8 cellular contexts compared by ENCODE assay signal in the genomic region with DNA sequence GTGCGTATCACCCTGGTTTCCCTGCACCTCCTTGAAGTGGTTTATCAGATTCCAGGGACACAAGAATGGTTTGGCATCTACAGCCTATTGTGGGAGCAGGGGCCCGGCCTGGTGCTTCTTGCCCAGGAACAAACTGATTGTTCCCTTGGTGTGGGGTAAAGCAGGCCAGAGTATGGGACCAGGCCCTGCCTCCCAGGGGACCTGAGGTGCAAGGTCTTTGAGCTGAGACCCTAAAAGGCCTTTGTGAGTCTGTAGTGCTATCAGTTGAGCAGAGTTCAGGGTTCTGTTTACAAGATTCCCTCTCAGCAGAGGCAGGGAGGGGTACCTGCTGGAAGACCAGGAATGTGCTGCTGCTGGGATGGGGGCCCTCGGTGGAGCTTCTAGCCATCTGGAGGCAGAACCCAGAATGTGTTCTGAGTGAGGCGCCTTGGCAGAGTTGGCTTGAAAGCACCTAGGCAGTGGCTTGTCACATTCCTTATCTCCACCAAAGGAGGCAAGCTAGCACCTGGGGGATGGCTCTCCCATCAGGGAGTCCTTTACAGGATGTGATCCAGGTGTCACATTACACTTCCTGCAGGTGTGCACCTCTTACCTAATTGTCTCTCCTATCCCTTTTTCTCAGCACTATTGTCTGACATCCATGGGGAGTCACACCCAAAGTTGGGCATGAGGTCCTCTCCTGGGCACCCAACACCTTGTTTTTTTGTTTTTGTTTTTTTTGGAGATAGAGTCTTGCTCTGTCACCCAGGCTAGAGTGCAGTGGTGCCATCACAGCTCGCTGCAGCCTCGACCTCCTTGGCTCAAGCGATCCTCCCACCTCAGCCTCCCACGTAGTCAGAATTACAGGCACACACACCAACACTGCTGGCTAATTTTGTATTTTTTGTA. TPM values are rescaled to one million over a fixed set of nuclear protein-coding genes. Genes with fewer than 3 reads are reported as not detected.
DNase-seq lines count a peak whose midpoint lies in the region; ATAC-seq and TF ChIP-seq lines count a peak whose summit lies in the region.

No MANE protein-coding gene starts in this region.

- H3K36me3 ChIP-seq in Panc1 (ENCODE audit: control insufficient read depth, insufficient read depth, low read length) (peaks cover 3% of the 10 kb centered on the region; the same call in 1 of the 2 replicates), neural progenitor cell (no peaks in the 10 kb centered on the region)

- H3K4me3 Mint-ChIP-seq in stimulated activated effector memory CD8-positive, alpha-beta T cell treated with anti-CD3 and anti-CD28 coated beads, Interleukin-12 subunit alpha, Interleukin-12 subunit beta, amount 100 ng/mL, for 72 hours, result no peak overlapping the region
- H3K4me3 Mint-ChIP-seq in activated CD8-positive, alpha-beta T cell treated with anti-CD3 and anti-CD28 coated beads for 36 hours, result no peak overlapping the region
- no peak overlapping the region for H3K4me3 Mint-ChIP-seq in neural progenitor cell

- H3K27ac Mint-ChIP-seq in stimulated activated effector memory CD8-positive, alpha-beta T cell treated with anti-CD3 and anti-CD28 coated beads, Interleukin-12 subunit alpha, Interleukin-12 subunit beta, amount 100 ng/mL, for 72 hours, result peak overlapping the region; percentile 58
- no peak overlapping the region for H3K27ac Mint-ChIP-seq in activated CD8-positive, alpha-beta T cell treated with anti-CD3 and anti-CD28 coated beads for 36 hours
- H3K27ac Mint-ChIP-seq in neural progenitor cell, result no peak overlapping the region

- no peak overlapping the region for H2AFZ ChIP-seq in neural progenitor cell (replicated peaks)

- CTCF ChIA-PET in Panc1 (lab: Charles Lee), result interaction anchor here (0.6 kb wide), 1 partner anchor 102 kb away, joined by 10 read pairs; no protein-coding TSS in a partner anchor
- CTCF ChIA-PET in activated CD8-positive, alpha-beta T cell treated with anti-CD3 and anti-CD28 coated beads for 36 hours (lab: Charles Lee), result interaction anchor here (1.0 to 2.8 kb wide), 5 partner anchors 8 to 156 kb away, joined by 3 to 12 read pairs (median 3); no protein-coding TSS in a partner anchor

- H3K27ac ChIP-seq in Panc1 (ENCODE audit: low read length), result peak overlapping the region; percentile 75
- H3K27ac ChIP-seq in neural progenitor cell, result no peak overlapping the region

- DNase-seq in LNCaP clone FGC (ENCODE audit: low read depth) (peak; percentile 94), Panc1 (ENCODE audit: low read depth, low spot score) (no peak), iPS DF 19.7 (ENCODE audit: low read depth, low spot score) (peak; percentile 95), inferior parietal cortex (ENCODE audit: extremely low spot score) (no peak), neural progenitor cell (ENCODE audit: low spot score) (no peak)
- no peak for DNase-seq in stimulated activated effector memory CD8-positive, alpha-beta T cell treated with anti-CD3 and anti-CD28 coated beads, Interleukin-12 subunit alpha, Interleukin-12 subunit beta, amount 100 ng/mL, for 72 hours (ENCODE audit: low spot score in 2 of 2)
- DNase-seq in activated CD8-positive, alpha-beta T cell treated with anti-CD3 and anti-CD28 coated beads for 36 hours, result no peak
- DNase-seq in stimulated activated CD4-positive, alpha-beta T cell treated with anti-CD3 and anti-CD28 coated beads, Interleukin-4, amount 100 ng/mL, for 4 hours, result no peak

- POLR2A ChIA-PET in Panc1 (lab: Charles Lee), result no interaction called here
- POLR2A ChIA-PET in activated CD8-positive, alpha-beta T cell treated with anti-CD3 and anti-CD28 coated beads for 36 hours (lab: Charles Lee), result interaction anchor here (0.6 to 1.4 kb wide), 2 partner anchors 13 to 199 kb away, joined by 3 read pairs; partner anchors contain the start of gene FLNB

- intact Hi-C loops in Panc1 (cut with micrococcal nuclease; ENCODE audit: unreplicated experiment), result no loop called here
- intact Hi-C loops in activated CD8-positive, alpha-beta T cell treated with anti-CD3 and anti-CD28 coated beads for 36 hours (cut with micrococcal nuclease), result no loop called here

- no peak overlapping the region for H3K4me2 ChIP-seq in neural progenitor cell

- no peak overlapping the region for H3K9ac ChIP-seq in neural progenitor cell

- peaks cover 21% of the 10 kb centered on the region for H3K4me1 Mint-ChIP-seq in stimulated activated effector memory CD8-positive, alpha-beta T cell treated with anti-CD3 and anti-CD28 coated beads, Interleukin-12 subunit alpha, Interleukin-12 subunit beta, amount 100 ng/mL, for 72 hours
- peaks cover 53% of the 10 kb centered on the region for H3K4me1 Mint-ChIP-seq in activated CD8-positive, alpha-beta T cell treated with anti-CD3 and anti-CD28 coated beads for 36 hours (ENCODE audit: low read depth)
- peaks cover 25% of the 10 kb centered on the region for H3K4me1 Mint-ChIP-seq in neural progenitor cell

- H3F3A ChIP-seq in neural progenitor cell (ENCODE audit: low read depth), result peaks cover 32% of the 10 kb centered on the region

- in situ Hi-C loops in Panc1 (cut with HindIII; ENCODE audit: low pct_unique_long_range_greater_than_20kb, low sequenced_read_pairs), result no loop called here

- H3K4me3 ChIP-seq in LNCaP clone FGC (ENCODE audit: low read depth, low read length) (no peak overlapping the region), Panc1 (ENCODE audit: low read depth in 2 of 2, low read length in 2 of 2) (no peak overlapping the region), neural progenitor cell (no peak overlapping the region)

- H3K9me3 ChIP-seq in Panc1 (ENCODE audit: control insufficient read depth, insufficient read depth, low read depth, low read length), result no peaks in the 10 kb centered on the region
- H3K9me3 ChIP-seq in neural progenitor cell (ENCODE audit: low read depth), result no peaks in the 10 kb centered on the region

- H3K79me2 ChIP-seq in neural progenitor cell (ENCODE audit: low read depth), result peaks cover 67% of the 10 kb centered on the region

- no peaks in the 10 kb centered on the region for H3K9me3 Mint-ChIP-seq in stimulated activated effector memory CD8-positive, alpha-beta T cell treated with anti-CD3 and anti-CD28 coated beads, Interleukin-12 subunit alpha, Interleukin-12 subunit beta, amount 100 ng/mL, for 72 hours
- H3K9me3 Mint-ChIP-seq in activated CD8-positive, alpha-beta T cell treated with anti-CD3 and anti-CD28 coated beads for 36 hours, result no peaks in the 10 kb centered on the region
- H3K9me3 Mint-ChIP-seq in neural progenitor cell, result no peaks in the 10 kb centered on the region

- peaks cover 54% of the 10 kb centered on the region for H4K20me1 ChIP-seq in neural progenitor cell (ENCODE audit: low read depth)

- no TSS peak for BruUV-seq in Panc1 (replicated peaks; lab: Mats Ljungman, UMichigan)

- H3K4me1 ChIP-seq in Panc1 (ENCODE audit: control insufficient read depth, insufficient read depth, low read length) (peaks cover 83% of the 10 kb centered on the region), neural progenitor cell (peaks cover 36% of the 10 kb centered on the region)

- H3K27me3 Mint-ChIP-seq in activated CD8-positive, alpha-beta T cell treated with anti-CD3 and anti-CD28 coated beads for 36 hours, result no peaks in the 10 kb centered on the region
- H3K27me3 Mint-ChIP-seq in neural progenitor cell (ENCODE audit: insufficient read depth, low read depth), result no peaks in the 10 kb centered on the region

- H3K27me3 ChIP-seq in Panc1 (ENCODE audit: control insufficient read depth, insufficient read depth, low read length) (no peaks in the 10 kb centered on the region), neural progenitor cell (no peaks in the 10 kb centered on the region)

- no peaks in the 10 kb centered on the region for H3K36me3 Mint-ChIP-seq in stimulated activated effector memory CD8-positive, alpha-beta T cell treated with anti-CD3 and anti-CD28 coated beads, Interleukin-12 subunit alpha, Interleukin-12 subunit beta, amount 100 ng/mL, for 72 hours
- H3K36me3 Mint-ChIP-seq in activated CD8-positive, alpha-beta T cell treated with anti-CD3 and anti-CD28 coated beads for 36 hours (ENCODE audit: low read depth), result peaks cover 1% of the 10 kb centered on the region
- no peaks in the 10 kb centered on the region for H3K36me3 Mint-ChIP-seq in neural progenitor cell

- ATAC-seq in Panc1, result no peak
- no peak for ATAC-seq in stimulated activated effector memory CD8-positive, alpha-beta T cell treated with anti-CD3 and anti-CD28 coated beads, Interleukin-12 subunit alpha, Interleukin-12 subunit beta, amount 100 ng/mL, for 72 hours
- ATAC-seq in activated CD8-positive, alpha-beta T cell treated with anti-CD3 and anti-CD28 coated beads for 36 hours, result no peak

- TF ChIP-seq CTCF in LNCaP clone FGC (IDR thresholded peaks at IDR 0.05; ENCODE audit: control insufficient read depth, extremely low read depth, insufficient read depth) (no peak), Panc1 (IDR thresholded peaks at IDR 0.05) (no peak), neural progenitor cell (IDR thresholded peaks at IDR 0.05) (no peak)
- TF ChIP-seq CTCF in activated CD8-positive, alpha-beta T cell treated with anti-CD3 and anti-CD28 coated beads for 36 hours (IDR thresholded peaks at IDR 0.05), result no peak

RNA-seq across cellular contexts. Expression of gene FLNB, which starts 13.1 kb away (rescaled TPM):
- 309 TPM for total RNA-seq in Panc1 (2021; ENCODE audit: unreplicated experiment)
- polyA plus RNA-seq in Panc1 (2012; ENCODE audit: insufficient read length), result 366 TPM
- 10 to 100 TPM; 26.3 to 28.4 TPM for total RNA-seq in activated CD8-positive, alpha-beta T cell treated with anti-CD3 and anti-CD28 coated beads for 36 hours
- total RNA-seq in neural progenitor cell (ENCODE audit: low replicate concordance), result 32.0 and 54.9 TPM in 2 replicates

Comparison
In these comparisons a context has a peak if more than half of its experiments do, and no peak if none do; other contexts are left out.
1. DNase-seq: peak in LNCaP clone FGC (single experiment) and iPS DF 19.7 (single experiment); none in Panc1 (single experiment), stimulated activated effector memory CD8-positive, alpha-beta T cell treated with anti-CD3 and anti-CD28 coated beads, Interleukin-12 subunit alpha, Interleukin-12 subunit beta, amount 100 ng/mL, for 72 hours (0 of 2), inferior parietal cortex (single experiment), activated CD8-positive, alpha-beta T cell treated with anti-CD3 and anti-CD28 coated beads for 36 hours (single experiment), neural progenitor cell (single experiment) and stimulated activated CD4-positive, alpha-beta T cell treated with anti-CD3 and anti-CD28 coated beads, Interleukin-4, amount 100 ng/mL, for 4 hours (0 of 2).